ENCODE assay signal across 8 cellular contexts in the genomic region with DNA sequence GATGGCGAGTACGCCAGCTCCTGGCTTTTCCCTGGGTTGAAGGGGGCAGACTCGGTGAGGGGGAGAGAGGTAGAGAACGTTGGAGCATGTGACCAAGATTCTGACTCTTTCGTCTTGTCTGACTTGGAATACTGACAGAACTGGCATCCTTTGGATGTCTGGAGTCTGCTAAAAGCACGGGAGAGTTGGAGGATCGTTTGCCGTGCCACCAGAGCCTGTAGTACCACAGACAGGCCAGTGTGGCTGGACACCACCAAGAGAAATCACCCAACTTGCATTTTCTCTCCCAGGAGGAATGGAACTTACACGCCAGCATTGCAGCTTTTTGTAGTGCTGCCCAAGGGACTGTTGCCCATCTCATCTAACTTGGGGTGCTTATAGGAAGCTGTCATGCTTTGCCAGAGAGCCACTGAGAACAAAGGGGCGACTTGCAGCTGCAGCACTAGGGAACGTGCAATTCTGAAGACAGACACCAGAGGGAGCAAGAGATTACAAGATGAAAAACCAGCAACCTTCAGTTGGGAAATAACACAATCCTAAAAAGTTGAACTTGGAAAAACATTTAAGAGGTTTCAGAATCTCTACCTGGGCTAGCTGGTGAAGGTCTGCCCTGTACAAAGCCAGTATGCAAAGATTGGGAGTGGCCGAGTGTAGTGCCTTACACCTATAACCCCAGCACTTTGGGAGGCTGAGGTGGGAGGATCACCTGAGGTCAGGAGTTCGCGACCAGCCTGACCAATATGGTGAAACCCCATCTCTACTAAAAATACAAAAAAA. TPM values are rescaled to one million over a fixed set of nuclear protein-coding genes. Genes with fewer than 3 reads are reported as not detected.
DNase-seq lines count a peak whose midpoint lies in the region; ATAC-seq and TF ChIP-seq lines count a peak whose summit lies in the region.

No MANE protein-coding gene starts in this region.

- no peaks in the 10 kb centered on the region for H3K9me3 ChIP-seq in DOHH2 (ENCODE audit: control insufficient read depth, insufficient read depth, low read length)
- H3K9me3 ChIP-seq in SJSA1 (replicated peaks) = no peaks in the 10 kb centered on the region

- no peak overlapping the region for H3K4me3 ChIP-seq in DOHH2 (ENCODE audit: low read length)
- no peak overlapping the region for H3K4me3 ChIP-seq in SJSA1

- H3K27me3 ChIP-seq in DOHH2 (ENCODE audit: control insufficient read depth, low read length) (no peaks in the 10 kb centered on the region), SJSA1 (replicated peaks) (no peaks in the 10 kb centered on the region)

- H3K27ac ChIP-seq in DOHH2 (ENCODE audit: low read depth, low read length) (no peak overlapping the region), SJSA1 (no peak overlapping the region)

- H3K9me2 ChIP-seq in DOHH2 (replicated peaks; ENCODE audit: control insufficient read depth, low read length) = no peaks in the 10 kb centered on the region

- TF ChIP-seq CTCF in DOHH2 (IDR thresholded peaks at IDR 0.05; ENCODE audit: low read depth, low read length, poor library complexity, severe bottlenecking) (peak; percentile 93), LNCAP (IDR thresholded peaks at IDR 0.05) (peak; percentile 89)

- H3F3A ChIP-seq in DOHH2 (ENCODE audit: control insufficient read depth, insufficient read depth) = peaks cover 21% of the 10 kb centered on the region

- H3K4me3 Mint-ChIP-seq in activated naive CD8-positive, alpha-beta T cell = no peak overlapping the region

- no peaks in the 10 kb centered on the region for H3K36me3 Mint-ChIP-seq in activated naive CD8-positive, alpha-beta T cell

- intact Hi-C loops in posterior cingulate gyrus (cut with DNase I) = loop anchor here (1.0 kb wide), 1 partner anchor 207 kb away; no protein-coding TSS in a partner anchor

- DNase-seq in SJSA1 (ENCODE audit: low read depth in 1 of 2, low spot score in 2 of 2) = peak; percentile 69 to 76
- peak; percentile 73 for DNase-seq in glomerular visceral epithelial cell (ENCODE audit: extremely low spot score)
- peak in 6 of 10 donors; percentile 22 to 88 (median 54) for DNase-seq in posterior cingulate gyrus

- no peaks in the 10 kb centered on the region for H3K27me3 Mint-ChIP-seq in activated naive CD8-positive, alpha-beta T cell

- no peaks in the 10 kb centered on the region for H3K79me2 ChIP-seq in DOHH2 (ENCODE audit: control insufficient read depth, low read length)

- H3K9me3 Mint-ChIP-seq in activated naive CD8-positive, alpha-beta T cell (ENCODE audit: low read depth) = no peaks in the 10 kb centered on the region

- peak overlapping the region; percentile 29 for H3K27ac Mint-ChIP-seq in activated naive CD8-positive, alpha-beta T cell

- peaks cover 5% of the 10 kb centered on the region; the same call in 1 of the 2 replicates for H4K20me1 ChIP-seq in DOHH2 (ENCODE audit: control insufficient read depth, insufficient read depth, low read depth, low read length)

- no peak overlapping the region for H3K4me2 ChIP-seq in DOHH2 (ENCODE audit: low read length)

- H3K4me1 ChIP-seq in DOHH2 (ENCODE audit: control insufficient read depth, low read length) = no peaks in the 10 kb centered on the region; the same call in 1 of the 2 replicates
- H3K4me1 ChIP-seq in SJSA1 (replicated peaks) = peaks cover 26% of the 10 kb centered on the region

- ATAC-seq in GM21360 (IDR thresholded peaks at IDR 0.05; ENCODE audit: unreplicated experiment) (no peak), GM18861 (IDR thresholded peaks at IDR 0.05; ENCODE audit: unreplicated experiment) (no peak)

- H3K4me1 Mint-ChIP-seq in activated naive CD8-positive, alpha-beta T cell (ENCODE audit: low read depth) = no peaks in the 10 kb centered on the region

- H3K36me3 ChIP-seq in DOHH2 (ENCODE audit: control insufficient read depth, low read length) = peaks cover 54% of the 10 kb centered on the region
- H3K36me3 ChIP-seq in SJSA1 = peaks cover 43% of the 10 kb centered on the region

RNA-seq across cellular contexts. Expression of gene PSMG2, which starts 24.1 kb away (rescaled TPM):
- 79.7 and 112 TPM in 2 replicates for total RNA-seq in SJSA1 (2014; rRNA removed; shearing (Covaris generic))

RNA-seq across cellular contexts. Expression of gene CEP76, which starts 24.4 kb away (rescaled TPM):
- 16.6 and 24.1 TPM in 2 replicates for total RNA-seq in SJSA1 (2014; rRNA removed; shearing (Covaris generic))
